Comparison of ENCODE assay signal across 1 cellular context in genomic region chr3:52455283-52456168, GRCh38.
TF ChIP-seq lines count a peak whose summit lies in the region.

NISCH (plus strand) TSS chr3:52455604; CDS start chr3:52455642, 38 bp downstream.

TF ChIP-seq in HepG2, 621 proteins besides CTCF, POLR2A, EP300 and RAD21 (continued from another document and continues in another):
- TF ChIP-seq ZNF609 (CRISPR knock-in tag; IDR thresholded peaks at IDR 0.05; ENCODE audit: borderline replicate concordance) (no peak; the same call in 1 of the 2 replicates), KDM6A (CRISPR knock-in tag; IDR thresholded peaks at IDR 0.05; ENCODE audit: low read depth) (no peak), ZNF558 (CRISPR knock-in tag; IDR thresholded peaks at IDR 0.05; ENCODE audit: borderline replicate concordance) (0 out of 2 replicates have a peak, but pooled peaks have one; percentile 54), ZNF260 (CRISPR knock-in tag; IDR thresholded peaks at IDR 0.05; ENCODE audit: borderline replicate concordance, low read depth) (no peak), RAD51 (IDR thresholded peaks at IDR 0.05; ENCODE audit: borderline replicate concordance) (no peak), ZMYM3 (CRISPR knock-in tag; IDR thresholded peaks at IDR 0.05) (peak; percentile 49; the same call in 1 of the 2 replicates), CBX1 (IDR thresholded peaks at IDR 0.05; ENCODE audit: low read depth) (no peak), SMAD3 (CRISPR knock-in tag; IDR thresholded peaks at IDR 0.05) (no peak), ZMYM2 (CRISPR knock-in tag; IDR thresholded peaks at IDR 0.05) (no peak), GATAD1 (CRISPR knock-in tag; IDR thresholded peaks at IDR 0.05) (peak; percentile 59; the same call in 1 of the 2 replicates), DPF2 (CRISPR knock-in tag; IDR thresholded peaks at IDR 0.05; ENCODE audit: borderline replicate concordance, low read depth) (no peak), ZNF550 (CRISPR knock-in tag; IDR thresholded peaks at IDR 0.05; ENCODE audit: borderline replicate concordance) (no peak), JUND (CRISPR knock-in tag; IDR thresholded peaks at IDR 0.05) (no peak), ASH2L (IDR thresholded peaks at IDR 0.05; ENCODE audit: insufficient read length, low read depth, low read length) (peak; percentile 57), SP4 (CRISPR knock-in tag; IDR thresholded peaks at IDR 0.05) (peak; percentile 79), ZNF841 (CRISPR knock-in tag; IDR thresholded peaks at IDR 0.05; ENCODE audit: borderline replicate concordance) (no peak), HNRNPLL (IDR thresholded peaks at IDR 0.05; ENCODE audit: low read depth, low read length, poor library complexity, severe bottlenecking) (peak; percentile 88), ZNF430 (CRISPR knock-in tag; IDR thresholded peaks at IDR 0.05) (no peak; the same call in 1 of the 2 replicates), KLF13 (CRISPR knock-in tag; IDR thresholded peaks at IDR 0.05) (no peak), ZNF879 (CRISPR knock-in tag; IDR thresholded peaks at IDR 0.05) (no peak), ARID2 (CRISPR knock-in tag; IDR thresholded peaks at IDR 0.05; ENCODE audit: borderline replicate concordance) (no peak), MEF2D (CRISPR knock-in tag; IDR thresholded peaks at IDR 0.05) (peak; percentile 74), RXRA (CRISPR knock-in tag; IDR thresholded peaks at IDR 0.05) (peak; percentile 64), TOE1 (CRISPR knock-in tag; IDR thresholded peaks at IDR 0.05) (no peak), NFYC (CRISPR knock-in tag; IDR thresholded peaks at IDR 0.05) (peak; percentile 69), ZNF451 (CRISPR knock-in tag; IDR thresholded peaks at IDR 0.05) (no peak; the same call in 1 of the 2 replicates), ZBTB39 (CRISPR knock-in tag; IDR thresholded peaks at IDR 0.05) (no peak; the same call in 1 of the 2 replicates), ZNF138 (CRISPR knock-in tag; IDR thresholded peaks at IDR 0.05; ENCODE audit: low read depth) (0 out of 2 replicates have a peak, but pooled peaks have one; percentile 28), ZNF282 (IDR thresholded peaks at IDR 0.05; ENCODE audit: partially characterized antibody) (no peak), ZNF276 (CRISPR knock-in tag; IDR thresholded peaks at IDR 0.05; ENCODE audit: low read depth) (no peak), NFIB (CRISPR knock-in tag; IDR thresholded peaks at IDR 0.05; ENCODE audit: borderline replicate concordance) (no peak), ZSCAN12 (CRISPR knock-in tag; IDR thresholded peaks at IDR 0.05) (no peak), SMAD9 (CRISPR knock-in tag; IDR thresholded peaks at IDR 0.05) (no peak), RBFOX2 (IDR thresholded peaks at IDR 0.05; ENCODE audit: low read depth, low read length) (peak; percentile 83), SOX5 (CRISPR knock-in tag; IDR thresholded peaks at IDR 0.05; ENCODE audit: borderline replicate concordance) (peak; percentile 62; the same call in 1 of the 2 replicates), ZNF468 (CRISPR knock-in tag; IDR thresholded peaks at IDR 0.05) (no peak), ZNF883 (CRISPR knock-in tag; IDR thresholded peaks at IDR 0.05; ENCODE audit: not compliant biosample characterization) (peak; percentile 23), ZNF512B (CRISPR knock-in tag; IDR thresholded peaks at IDR 0.05; ENCODE audit: borderline replicate concordance) (no peak), ZNF670 (CRISPR knock-in tag; IDR thresholded peaks at IDR 0.05; ENCODE audit: borderline replicate concordance) (no peak), ARID3A (IDR thresholded peaks at IDR 0.05; ENCODE audit: low read depth, low read length) (no peak), CENPT (CRISPR knock-in tag; IDR thresholded peaks at IDR 0.05; ENCODE audit: low read depth) (no peak), HNRNPH1 (optimal IDR thresholded peaks at IDR 0.05; ENCODE audit: low read depth, low read length) (no peak), HHEX (CRISPR knock-in tag; IDR thresholded peaks at IDR 0.05) (no peak), REL (CRISPR knock-in tag; conservative IDR thresholded peaks at IDR 0.05) (no peak)
- TF ChIP-seq, protein P1, sequence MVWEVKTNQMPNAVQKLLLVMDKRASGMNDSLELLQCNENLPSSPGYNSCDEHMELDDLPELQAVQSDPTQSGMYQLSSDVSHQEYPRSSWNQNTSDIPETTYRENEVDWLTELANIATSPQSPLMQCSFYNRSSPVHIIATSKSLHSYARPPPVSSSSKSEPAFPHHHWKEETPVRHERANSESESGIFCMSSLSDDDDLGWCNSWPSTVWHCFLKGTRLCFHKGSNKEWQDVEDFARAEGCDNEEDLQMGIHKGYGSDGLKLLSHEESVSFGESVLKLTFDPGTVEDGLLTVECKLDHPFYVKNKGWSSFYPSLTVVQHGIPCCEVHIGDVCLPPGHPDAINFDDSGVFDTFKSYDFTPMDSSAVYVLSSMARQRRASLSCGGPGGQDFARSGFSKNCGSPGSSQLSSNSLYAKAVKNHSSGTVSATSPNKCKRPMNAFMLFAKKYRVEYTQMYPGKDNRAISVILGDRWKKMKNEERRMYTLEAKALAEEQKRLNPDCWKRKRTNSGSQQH (CRISPR knock-in tag; IDR thresholded peaks at IDR 0.05; ENCODE audit: low read depth), result no peak
- TF ChIP-seq, protein P2, sequence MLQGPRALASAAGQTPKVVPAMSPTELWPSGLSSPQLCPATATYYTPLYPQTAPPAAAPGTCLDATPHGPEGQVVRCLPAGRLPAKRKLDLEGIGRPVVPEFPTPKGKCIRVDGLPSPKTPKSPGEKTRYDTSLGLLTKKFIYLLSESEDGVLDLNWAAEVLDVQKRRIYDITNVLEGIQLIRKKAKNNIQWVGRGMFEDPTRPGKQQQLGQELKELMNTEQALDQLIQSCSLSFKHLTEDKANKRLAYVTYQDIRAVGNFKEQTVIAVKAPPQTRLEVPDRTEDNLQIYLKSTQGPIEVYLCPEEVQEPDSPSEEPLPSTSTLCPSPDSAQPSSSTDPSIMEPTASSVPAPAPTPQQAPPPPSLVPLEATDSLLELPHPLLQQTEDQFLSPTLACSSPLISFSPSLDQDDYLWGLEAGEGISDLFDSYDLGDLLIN (CRISPR knock-in tag; IDR thresholded peaks at IDR 0.05; ENCODE audit: borderline replicate concordance), result no peak
- TF ChIP-seq, protein P3, sequence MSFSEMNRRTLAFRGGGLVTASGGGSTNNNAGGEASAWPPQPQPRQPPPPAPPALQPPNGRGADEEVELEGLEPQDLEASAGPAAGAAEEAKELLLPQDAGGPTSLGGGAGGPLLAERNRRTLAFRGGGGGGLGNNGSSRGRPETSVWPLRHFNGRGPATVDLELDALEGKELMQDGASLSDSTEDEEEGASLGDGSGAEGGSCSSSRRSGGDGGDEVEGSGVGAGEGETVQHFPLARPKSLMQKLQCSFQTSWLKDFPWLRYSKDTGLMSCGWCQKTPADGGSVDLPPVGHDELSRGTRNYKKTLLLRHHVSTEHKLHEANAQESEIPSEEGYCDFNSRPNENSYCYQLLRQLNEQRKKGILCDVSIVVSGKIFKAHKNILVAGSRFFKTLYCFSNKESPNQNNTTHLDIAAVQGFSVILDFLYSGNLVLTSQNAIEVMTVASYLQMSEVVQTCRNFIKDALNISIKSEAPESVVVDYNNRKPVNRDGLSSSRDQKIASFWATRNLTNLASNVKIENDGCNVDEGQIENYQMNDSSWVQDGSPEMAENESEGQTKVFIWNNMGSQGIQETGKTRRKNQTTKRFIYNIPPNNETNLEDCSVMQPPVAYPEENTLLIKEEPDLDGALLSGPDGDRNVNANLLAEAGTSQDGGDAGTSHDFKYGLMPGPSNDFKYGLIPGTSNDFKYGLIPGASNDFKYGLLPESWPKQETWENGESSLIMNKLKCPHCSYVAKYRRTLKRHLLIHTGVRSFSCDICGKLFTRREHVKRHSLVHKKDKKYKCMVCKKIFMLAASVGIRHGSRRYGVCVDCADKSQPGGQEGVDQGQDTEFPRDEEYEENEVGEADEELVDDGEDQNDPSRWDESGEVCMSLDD (CRISPR knock-in tag; IDR thresholded peaks at IDR 0.05; ENCODE audit: borderline replicate concordance), result no peak
